Comparison of ENCODE assay signal across 8 cellular contexts in genomic region chr7:80918406-80918805, GRCh38. TPM values are rescaled to one million over a fixed set of nuclear protein-coding genes. Genes with fewer than 3 reads are reported as not detected.
DNase-seq lines count a peak whose midpoint lies in the region; ATAC-seq and TF ChIP-seq lines count a peak whose summit lies in the region.

No MANE protein-coding gene starts in this region.

- H3K36me3 Mint-ChIP-seq in immature natural killer cell = no peaks in the 10 kb centered on the region
- H3K36me3 Mint-ChIP-seq in activated T-cell treated with anti-CD3 and anti-CD28 coated beads, Interleukin-2, amount 50 U/mL, for 4 hours (ENCODE audit: insufficient read depth) = no peaks in the 10 kb centered on the region
- no peaks in the 10 kb centered on the region for H3K36me3 Mint-ChIP-seq in activated CD4-positive, alpha-beta memory T cell treated with anti-CD3 and anti-CD28 coated beads, Interleukin-2, amount 10 ng/mL, durations not matched to agents 7 days and 5 days (ENCODE audit: low read depth)

- no peak for TF ChIP-seq CTCF in stomach (IDR thresholded peaks at IDR 0.05)

- no peak overlapping the region for H3K27ac Mint-ChIP-seq in immature natural killer cell
- no peak overlapping the region for H3K27ac Mint-ChIP-seq in activated CD4-positive, alpha-beta memory T cell treated with anti-CD3 and anti-CD28 coated beads, Interleukin-2, amount 10 ng/mL, durations not matched to agents 7 days and 5 days

- peak overlapping the region; percentile 46 to 76 (median 71) for H3K4me3 Mint-ChIP-seq in immature natural killer cell
- H3K4me3 Mint-ChIP-seq in activated T-cell treated with anti-CD3 and anti-CD28 coated beads, Interleukin-2, amount 50 U/mL, for 4 hours = no peak overlapping the region
- H3K4me3 Mint-ChIP-seq in activated CD4-positive, alpha-beta memory T cell treated with anti-CD3 and anti-CD28 coated beads, Interleukin-2, amount 10 ng/mL, durations not matched to agents 7 days and 5 days = no peak overlapping the region

- no peak for TF ChIP-seq EP300 in stomach (IDR thresholded peaks at IDR 0.05)

- intact Hi-C loops in stomach (cut with DNase I; ENCODE audit: low total_unique reads) = no loop called here

- H3K27ac ChIP-seq in stomach = peak overlapping the region; percentile 76 to 92 (median 85)

- ATAC-seq in GM19023 (IDR thresholded peaks at IDR 0.05; ENCODE audit: unreplicated experiment) = peak; percentile 56
- peak; percentile 66 for ATAC-seq in HG03378 (IDR thresholded peaks at IDR 0.05; ENCODE audit: unreplicated experiment)
- ATAC-seq in activated T-cell treated with anti-CD3 and anti-CD28 coated beads, Interleukin-2, amount 50 U/mL, for 4 hours = no peak

- peak overlapping the region; percentile 98 for H3K4me3 ChIP-seq in adipocyte (ENCODE audit: low read length)
- H3K4me3 ChIP-seq in stomach = peak overlapping the region; percentile 46 to 64 (median 54)

- H3K36me3 ChIP-seq in adipocyte (ENCODE audit: control insufficient read depth, insufficient read depth, low read length, severe bottlenecking) = peaks cover 21% of the 10 kb centered on the region
- H3K36me3 ChIP-seq in stomach = peaks cover 0 to 10% (median 0%) of the 10 kb centered on the region in 4 donors

- TF ChIP-seq POLR2A in stomach (IDR thresholded peaks at IDR 0.05) = no peak

- CTCF ChIA-PET in activated CD4-positive, alpha-beta memory T cell treated with anti-CD3 and anti-CD28 coated beads, Interleukin-2, amount 10 ng/mL, durations not matched to agents 7 days and 5 days (lab: Charles Lee) = no interaction called here

- H3K4me1 ChIP-seq in adipocyte (ENCODE audit: control insufficient read depth, insufficient read depth, low read length) (peaks cover 22% of the 10 kb centered on the region), stomach (peaks cover 13 to 43% (median 28%) of the 10 kb centered on the region in 4 donors)

- POLR2A ChIA-PET in activated CD4-positive, alpha-beta memory T cell treated with anti-CD3 and anti-CD28 coated beads, Interleukin-2, amount 10 ng/mL, durations not matched to agents 7 days and 5 days (lab: Charles Lee) = no interaction called here

- WGBS in stomach, 5 donors = 3 to 7% (median 4%) methylated on average over 9 of the region's 9 CpGs

- H3K4me1 Mint-ChIP-seq in immature natural killer cell = peaks cover 13 to 18% of the 10 kb centered on the region in 2 donors
- H3K4me1 Mint-ChIP-seq in activated T-cell treated with anti-CD3 and anti-CD28 coated beads, Interleukin-2, amount 50 U/mL, for 4 hours (ENCODE audit: low read depth) = peaks cover 3% of the 10 kb centered on the region
- peaks cover 5% of the 10 kb centered on the region for H3K4me1 Mint-ChIP-seq in activated CD4-positive, alpha-beta memory T cell treated with anti-CD3 and anti-CD28 coated beads, Interleukin-2, amount 10 ng/mL, durations not matched to agents 7 days and 5 days

- peak overlapping the region; percentile 97 for H3K9ac ChIP-seq in adipocyte (ENCODE audit: low read length)

- H3K9me3 Mint-ChIP-seq in immature natural killer cell = peaks cover 0 to 32% (median 5%) of the 10 kb centered on the region in 6 donors
- no peaks in the 10 kb centered on the region for H3K9me3 Mint-ChIP-seq in activated T-cell treated with anti-CD3 and anti-CD28 coated beads, Interleukin-2, amount 50 U/mL, for 4 hours
- H3K9me3 Mint-ChIP-seq in activated CD4-positive, alpha-beta memory T cell treated with anti-CD3 and anti-CD28 coated beads, Interleukin-2, amount 10 ng/mL, durations not matched to agents 7 days and 5 days = peaks cover 4% of the 10 kb centered on the region

- no peaks in the 10 kb centered on the region for H3K27me3 ChIP-seq in adipocyte (replicated peaks; ENCODE audit: control insufficient read depth, insufficient read depth, low read length)
- H3K27me3 ChIP-seq in stomach = no peaks in the 10 kb centered on the region

- peak; percentile 63 for DNase-seq in adipocyte (ENCODE audit: low read depth)
- no peak for DNase-seq in immature natural killer cell
- no peak for DNase-seq in stomach
- no peak for DNase-seq in activated T-cell treated with anti-CD3 and anti-CD28 coated beads, Interleukin-2, amount 50 U/mL, for 4 hours
- no peak for DNase-seq in activated CD4-positive, alpha-beta memory T cell treated with anti-CD3 and anti-CD28 coated beads, Interleukin-2, amount 10 ng/mL, durations not matched to agents 7 days and 5 days
- DNase-seq in dedifferentiated amniotic fluid mesenchymal stem cell (ENCODE audit: extremely low spot score) = no peak

- H3K9me3 ChIP-seq in adipocyte (ENCODE audit: control insufficient read depth, low read length) = no peaks in the 10 kb centered on the region
- H3K9me3 ChIP-seq in stomach = no peaks in the 10 kb centered on the region

- H3K27me3 Mint-ChIP-seq in immature natural killer cell (ENCODE audit: low read depth in 3 of 3) = peaks cover 3 to 21% (median 13%) of the 10 kb centered on the region in 3 donors
- H3K27me3 Mint-ChIP-seq in activated T-cell treated with anti-CD3 and anti-CD28 coated beads, Interleukin-2, amount 50 U/mL, for 4 hours (ENCODE audit: low read depth) = peaks cover 28% of the 10 kb centered on the region
- H3K27me3 Mint-ChIP-seq in activated CD4-positive, alpha-beta memory T cell treated with anti-CD3 and anti-CD28 coated beads, Interleukin-2, amount 10 ng/mL, durations not matched to agents 7 days and 5 days = peaks cover 34% of the 10 kb centered on the region

RNA-seq across cellular contexts. Expression of gene SEMA3C, which starts 0.4 kb away (rescaled TPM):
- under 1 TPM in 2 of 3 donors, not detected in 1; 0.18 to 0.53 TPM for polyA plus RNA-seq in immature natural killer cell
- 100 to 1,000 TPM in 3 of 5 donors, 10 to 100 TPM in 2; 45.9 to 344 (median 103) TPM for total RNA-seq in stomach
- polyA plus RNA-seq in stomach = 1 to 10 TPM; 4.5 to 7.9 (median 5.6) TPM
- under 1 TPM; 0.11 to 0.16 (median 0.13) TPM for total RNA-seq in activated T-cell treated with anti-CD3 and anti-CD28 coated beads, Interleukin-2, amount 50 U/mL, for 4 hours
- not detected for total RNA-seq in activated CD4-positive, alpha-beta memory T cell treated with anti-CD3 and anti-CD28 coated beads, Interleukin-2, amount 10 ng/mL, durations not matched to agents 7 days and 5 days

Comparison
In these comparisons a context has a peak if more than half of its experiments do, and no peak if none do; other contexts are left out.
1. ATAC-seq: peak in GM19023 (single experiment) and HG03378 (single experiment); none in activated T-cell treated with anti-CD3 and anti-CD28 coated beads, Interleukin-2, amount 50 U/mL, for 4 hours (0 of 2).
2. H3K4me3 Mint-ChIP-seq: peak in immature natural killer cell (5 of 5); none in activated T-cell treated with anti-CD3 and anti-CD28 coated beads, Interleukin-2, amount 50 U/mL, for 4 hours (single experiment) and activated CD4-positive, alpha-beta memory T cell treated with anti-CD3 and anti-CD28 coated beads, Interleukin-2, amount 10 ng/mL, durations not matched to agents 7 days and 5 days (single experiment).
3. RNA of gene SEMA3C, which starts 0.4 kb away (total RNA-seq): 45.9 to 344 TPM in stomach; 0.11 to 0.16 TPM in activated T-cell treated with anti-CD3 and anti-CD28 coated beads, Interleukin-2, amount 50 U/mL, for 4 hours and not detected in activated CD4-positive, alpha-beta memory T cell treated with anti-CD3 and anti-CD28 coated beads, Interleukin-2, amount 10 ng/mL, durations not matched to agents 7 days and 5 days; every median in the first group is over 10 times any median in the second.